8 cellular contexts compared by ENCODE assay signal in genomic region chr2:41919135-41919534, GRCh38.
"Had no signal": no experiment of that assay in that cellular context is flagged by ENCODE, and none has a peak within 500 bp of the region (broad histone marks: within the 10 kb centered on the region; RNA-seq: fewer than 3 reads in every experiment).

No MANE protein-coding gene starts in this region.

- ATAC-seq: GM12878 had no signal

- DNase-seq: GDM1, GF-D8 had no signal

- H3K4me3 ChIP-seq: GM12878 had no signal

- FAIRE-seq: G401.6, GM12878, GM12891, GM12892, GM18507, GM19239 had no signal
